ENCODE assay signal across 14 cellular contexts in the genomic region with DNA sequence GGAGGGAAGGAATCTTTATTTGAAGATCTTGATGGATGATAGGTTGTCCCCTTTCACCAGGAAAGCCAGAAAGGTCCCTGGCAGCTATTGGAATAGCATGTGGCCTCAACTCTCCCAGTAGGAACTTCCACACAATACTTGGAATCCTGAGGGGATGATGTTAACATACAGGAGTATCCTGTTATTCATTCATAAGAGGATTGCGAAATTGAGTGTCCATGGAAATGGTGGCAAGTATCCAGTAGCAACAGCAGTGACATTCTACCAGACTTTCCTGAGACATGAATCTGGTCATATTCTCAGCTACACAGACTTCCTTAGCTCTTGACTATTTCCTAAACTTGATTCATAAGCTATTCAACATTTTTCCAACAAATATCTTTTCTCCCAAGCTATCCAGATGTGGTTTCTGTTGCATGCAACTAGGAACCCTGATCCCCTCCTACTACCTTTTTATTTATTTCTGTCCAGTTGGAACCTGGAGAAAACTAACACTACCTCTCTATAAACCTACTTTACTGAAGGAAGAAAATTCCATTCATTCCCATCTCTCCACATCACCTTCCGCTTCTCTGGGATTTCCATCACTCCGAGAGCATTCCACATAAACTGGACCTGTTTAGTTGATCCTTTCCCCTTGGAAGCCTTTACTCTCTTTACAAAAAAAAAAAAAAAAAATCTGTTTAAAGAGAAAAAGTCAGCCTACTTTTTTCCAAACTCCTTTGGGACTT.
DNase-seq lines count a peak whose midpoint lies in the region; ATAC-seq and TF ChIP-seq lines count a peak whose summit lies in the region.
"Had no signal": no experiment of that assay in that cellular context is flagged by ENCODE, and none has a peak within 500 bp of the region (broad histone marks: within the 10 kb centered on the region; RNA-seq: fewer than 3 reads in every experiment).

No MANE protein-coding gene starts in this region.

- ATAC-seq in effector memory CD8-positive, alpha-beta T cell (replicated peaks) = no peak
- ATAC-seq in WTC11 = no peak

- H2AFZ ChIP-seq in mesenchymal stem cell (ENCODE audit: low read depth, low read length) = no peak overlapping the region

- POLR2A ChIA-PET in WTC11 (lab: Charles Lee) = no interaction called here

- no peak overlapping the region for H2BK12ac ChIP-seq in mesenchymal stem cell (ENCODE audit: low read length in 2 of 2)

- H3K4me3 Mint-ChIP-seq in effector memory CD8-positive, alpha-beta T cell = no peak overlapping the region
- H3K4me3 Mint-ChIP-seq in WTC11 = no peak overlapping the region

- H3K4me1 ChIP-seq in mesenchymal stem cell (ENCODE audit: control insufficient read depth, insufficient read depth, low read depth, low read length) = peaks cover 5% of the 10 kb centered on the region
- H3K4me1 ChIP-seq: BLaER1 treated with 17β-estradiol and CSF1 and Interleukin-3, amounts not matched to agents 10 nM and 100 nM; spleen had no signal

- no peaks in the 10 kb centered on the region for H3K27me3 ChIP-seq in mesenchymal stem cell (ENCODE audit: control insufficient read depth in 1 of 2, insufficient read depth in 1 of 2, low read length in 2 of 2)
- H3K27me3 ChIP-seq: BLaER1 treated with 17β-estradiol and CSF1 and Interleukin-3, amounts not matched to agents 10 nM and 100 nM; spleen had no signal

- H2AK5ac ChIP-seq in mesenchymal stem cell (ENCODE audit: low read length, severe bottlenecking) = no peak overlapping the region

- no peak overlapping the region for H3K18ac ChIP-seq in mesenchymal stem cell (ENCODE audit: low read depth in 1 of 2, low read length in 2 of 2)

- peak overlapping the region; percentile 73 for H3K27ac ChIP-seq in mesenchymal stem cell (ENCODE audit: low read length, poor library complexity, severe bottlenecking)
- H3K27ac ChIP-seq: BLaER1 treated with 17β-estradiol and CSF1 and Interleukin-3, amounts not matched to agents 10 nM and 100 nM; HL-60; spleen had no signal

- H3K14ac ChIP-seq in mesenchymal stem cell (ENCODE audit: low read length in 2 of 2) = no peak overlapping the region

- 91% methylated on average over 3 of the region's 3 CpGs for WGBS in mesenchymal stem cell

- no peak for TF ChIP-seq CTCF in AG10803 (conservative IDR thresholded peaks at IDR 0.05; ENCODE audit: low read length)
- TF ChIP-seq CTCF in fibroblast of pulmonary artery (IDR thresholded peaks at IDR 0.05; ENCODE audit: low read length, missing control alignments) = no peak
- TF ChIP-seq CTCF in WTC11 (IDR thresholded peaks at IDR 0.05) = no peak

- H3K4me3 ChIP-seq in AG10803 (ENCODE audit: low read length) (no peak overlapping the region), fibroblast of pulmonary artery (replicated peaks; ENCODE audit: low read depth, low read length) (no peak overlapping the region), mesenchymal stem cell (ENCODE audit: insufficient read depth in 1 of 2, low read depth in 1 of 2, low read length in 2 of 2) (no peak overlapping the region)
- H3K4me3 ChIP-seq: BLaER1 treated with 17β-estradiol and CSF1 and Interleukin-3, amounts not matched to agents 10 nM and 100 nM; spleen had no signal

- H3K36me3 Mint-ChIP-seq in effector memory CD8-positive, alpha-beta T cell (ENCODE audit: insufficient read depth) = no peaks in the 10 kb centered on the region
- H3K36me3 Mint-ChIP-seq in WTC11 = no peaks in the 10 kb centered on the region

- CTCF ChIA-PET in WTC11 (lab: Charles Lee) = no interaction called here

- H3K4me2 ChIP-seq in mesenchymal stem cell (ENCODE audit: low read length, poor library complexity, severe bottlenecking) = peak overlapping the region; percentile 28
- H3K4me2 ChIP-seq: BLaER1 treated with 17β-estradiol and CSF1 and Interleukin-3, amounts not matched to agents 10 nM and 100 nM had no signal

- H3K9me3 ChIP-seq in mesenchymal stem cell (ENCODE audit: control insufficient read depth, low read length) = no peaks in the 10 kb centered on the region
- H3K9me3 ChIP-seq: BLaER1 treated with 17β-estradiol and CSF1 and Interleukin-3, amounts not matched to agents 10 nM and 100 nM had no signal

- H3K4me1 Mint-ChIP-seq in effector memory CD8-positive, alpha-beta T cell (ENCODE audit: low read depth in 2 of 2) = no peaks in the 10 kb centered on the region
- H3K4me1 Mint-ChIP-seq in WTC11 = no peaks in the 10 kb centered on the region

- no peaks in the 10 kb centered on the region for H3K79me1 ChIP-seq in mesenchymal stem cell (replicated peaks; ENCODE audit: low read length, poor library complexity, severe bottlenecking)

- no peaks in the 10 kb centered on the region for H3K9me3 Mint-ChIP-seq in effector memory CD8-positive, alpha-beta T cell
- peaks cover 3% of the 10 kb centered on the region; the same call in 1 of the 2 replicates for H3K9me3 Mint-ChIP-seq in WTC11

- no peak overlapping the region for H4K91ac ChIP-seq in mesenchymal stem cell (ENCODE audit: low read length)

- H3K27ac Mint-ChIP-seq in effector memory CD8-positive, alpha-beta T cell = no peak overlapping the region
- H3K27ac Mint-ChIP-seq in WTC11 = no peak overlapping the region

- H3K4ac ChIP-seq in mesenchymal stem cell (ENCODE audit: low read depth in 1 of 2, low read length in 2 of 2) = no peak overlapping the region

- no peak overlapping the region for H4K8ac ChIP-seq in mesenchymal stem cell (ENCODE audit: low read length)

- DNase-seq in AG10803 (ENCODE audit: low read depth) (peak; percentile 73), RPMI7951 (ENCODE audit: low read depth) (peak; percentile 18), fibroblast of pulmonary artery (ENCODE audit: low read depth) (peak; percentile 93), mesenchymal stem cell (peak; percentile 48), OCI-M2 (lab: John Stamatoyannopoulos, UW; ENCODE audit: unreplicated experiment) (no peak), NCI-H2107 treated with DMSO at 0.1 percent for 48 hours (lab: John Stamatoyannopoulos, UW; ENCODE audit: unreplicated experiment) (no peak), WTC11 (ENCODE audit: low spot score) (no peak)
- DNase-seq in effector memory CD8-positive, alpha-beta T cell = no peak
- DNase-seq: activated CD8-positive, alpha-beta memory T cell treated with anti-CD3 and anti-CD28 coated beads, Interleukin-2, amount 50 U/mL, for 48 hours; head of caudate nucleus; NCI-H1417; spleen had no signal

- no peak overlapping the region for H2BK120ac ChIP-seq in mesenchymal stem cell (ENCODE audit: low read depth, low read length)

- peaks cover 2 to 15% of the 10 kb centered on the region in 2 donors for H3K27me3 Mint-ChIP-seq in effector memory CD8-positive, alpha-beta T cell
- H3K27me3 Mint-ChIP-seq in WTC11 (ENCODE audit: low read depth) = no peaks in the 10 kb centered on the region

- no peaks in the 10 kb centered on the region for H3K36me3 ChIP-seq in mesenchymal stem cell (ENCODE audit: control insufficient read depth in 1 of 2, insufficient read depth in 2 of 2, low read depth in 1 of 2, low read length in 2 of 2)
- H3K36me3 ChIP-seq: BLaER1 treated with 17β-estradiol and CSF1 and Interleukin-3, amounts not matched to agents 10 nM and 100 nM; spleen had no signal

- H2BK5ac ChIP-seq in mesenchymal stem cell (ENCODE audit: low read depth, low read length, poor library complexity, severe bottlenecking) = no peak overlapping the region

- H3K23ac ChIP-seq in mesenchymal stem cell (ENCODE audit: low read length in 2 of 2) = no peak overlapping the region

- H3K9ac ChIP-seq in mesenchymal stem cell (ENCODE audit: low read length) = no peak overlapping the region
- H3K9ac ChIP-seq: BLaER1 treated with 17β-estradiol and CSF1 and Interleukin-3, amounts not matched to agents 10 nM and 100 nM had no signal

- no peak overlapping the region for H2BK15ac ChIP-seq in mesenchymal stem cell (ENCODE audit: low read depth, poor library complexity, severe bottlenecking)

TF ChIP-seq in WTC11, 78 proteins besides CTCF, POLR2A, EP300 and RAD21 (continues in another document):
- TF ChIP-seq, protein P1, sequence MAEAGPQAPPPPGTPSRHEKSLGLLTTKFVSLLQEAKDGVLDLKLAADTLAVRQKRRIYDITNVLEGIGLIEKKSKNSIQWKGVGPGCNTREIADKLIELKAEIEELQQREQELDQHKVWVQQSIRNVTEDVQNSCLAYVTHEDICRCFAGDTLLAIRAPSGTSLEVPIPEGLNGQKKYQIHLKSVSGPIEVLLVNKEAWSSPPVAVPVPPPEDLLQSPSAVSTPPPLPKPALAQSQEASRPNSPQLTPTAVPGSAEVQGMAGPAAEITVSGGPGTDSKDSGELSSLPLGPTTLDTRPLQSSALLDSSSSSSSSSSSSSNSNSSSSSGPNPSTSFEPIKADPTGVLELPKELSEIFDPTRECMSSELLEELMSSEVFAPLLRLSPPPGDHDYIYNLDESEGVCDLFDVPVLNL (CRISPR knock-in tag; IDR thresholded peaks at IDR 0.05; ENCODE audit: borderline replicate concordance, low read depth) = no peak
- TF ChIP-seq, protein P2, sequence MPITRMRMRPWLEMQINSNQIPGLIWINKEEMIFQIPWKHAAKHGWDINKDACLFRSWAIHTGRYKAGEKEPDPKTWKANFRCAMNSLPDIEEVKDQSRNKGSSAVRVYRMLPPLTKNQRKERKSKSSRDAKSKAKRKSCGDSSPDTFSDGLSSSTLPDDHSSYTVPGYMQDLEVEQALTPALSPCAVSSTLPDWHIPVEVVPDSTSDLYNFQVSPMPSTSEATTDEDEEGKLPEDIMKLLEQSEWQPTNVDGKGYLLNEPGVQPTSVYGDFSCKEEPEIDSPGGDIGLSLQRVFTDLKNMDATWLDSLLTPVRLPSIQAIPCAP (CRISPR knock-in tag; IDR thresholded peaks at IDR 0.05) = no peak
- TF ChIP-seq SP1 (CRISPR knock-in tag; conservative IDR thresholded peaks at IDR 0.05) (no peak), GRHL2 (CRISPR knock-in tag; IDR thresholded peaks at IDR 0.05; ENCODE audit: insufficient replicate concordance, severe bottlenecking) (no peak), SMAD3 (CRISPR knock-in tag; IDR thresholded peaks at IDR 0.05; ENCODE audit: borderline replicate concordance) (no peak), ATF1 (CRISPR knock-in tag; IDR thresholded peaks at IDR 0.05) (no peak), NR3C1 (CRISPR knock-in tag; conservative IDR thresholded peaks at IDR 0.05; ENCODE audit: low read depth) (no peak), SMAD4 (CRISPR knock-in tag; IDR thresholded peaks at IDR 0.05) (no peak), NR2C2 (CRISPR knock-in tag; IDR thresholded peaks at IDR 0.05) (no peak)
- TF ChIP-seq, protein P3, sequence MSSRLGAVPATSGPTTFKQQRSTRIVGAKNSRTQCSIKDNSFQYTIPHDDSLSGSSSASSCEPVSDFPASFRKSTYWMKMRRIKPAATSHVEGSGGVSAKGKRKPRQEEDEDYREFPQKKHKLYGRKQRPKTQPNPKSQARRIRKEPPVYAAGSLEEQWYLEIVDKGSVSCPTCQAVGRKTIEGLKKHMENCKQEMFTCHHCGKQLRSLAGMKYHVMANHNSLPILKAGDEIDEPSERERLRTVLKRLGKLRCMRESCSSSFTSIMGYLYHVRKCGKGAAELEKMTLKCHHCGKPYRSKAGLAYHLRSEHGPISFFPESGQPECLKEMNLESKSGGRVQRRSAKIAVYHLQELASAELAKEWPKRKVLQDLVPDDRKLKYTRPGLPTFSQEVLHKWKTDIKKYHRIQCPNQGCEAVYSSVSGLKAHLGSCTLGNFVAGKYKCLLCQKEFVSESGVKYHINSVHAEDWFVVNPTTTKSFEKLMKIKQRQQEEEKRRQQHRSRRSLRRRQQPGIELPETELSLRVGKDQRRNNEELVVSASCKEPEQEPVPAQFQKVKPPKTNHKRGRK (CRISPR knock-in tag; IDR thresholded peaks at IDR 0.05; ENCODE audit: borderline replicate concordance) = no peak

Comparison
In these comparisons a context has a peak if more than half of its experiments do, and no peak if none do; other contexts are left out.
1. DNase-seq: peak in AG10803 (single experiment), RPMI7951 (single experiment), fibroblast of pulmonary artery (single experiment) and mesenchymal stem cell (single experiment); none in OCI-M2 (single experiment), effector memory CD8-positive, alpha-beta T cell (0 of 3), NCI-H2107 treated with DMSO at 0.1 percent for 48 hours (single experiment) and WTC11 (single experiment).